20 cellular contexts compared by ENCODE assay signal in genomic region chr6:107355659-107356058, GRCh38.
DNase-seq lines count a peak whose midpoint lies in the region; ATAC-seq and TF ChIP-seq lines count a peak whose summit lies in the region.
"Had no signal": no experiment of that assay in that cellular context is flagged by ENCODE, and none has a peak within 500 bp of the region (broad histone marks: within the 10 kb centered on the region; RNA-seq: fewer than 3 reads in every experiment).

No MANE protein-coding gene starts in this region.

- no peak overlapping the region for H2BK15ac ChIP-seq in H9 (ENCODE audit: low read depth, low read length)

- no peak overlapping the region for H3K14ac ChIP-seq in H9 (ENCODE audit: insufficient read depth, low read length)

- H4K91ac ChIP-seq in H9 (ENCODE audit: insufficient read length, low read depth, low read length) = no peak overlapping the region

- ATAC-seq in heart right ventricle = peak; percentile 46 to 88 (median 66)
- ATAC-seq in right cardiac atrium = no peak
- ATAC-seq in GM21723 (IDR thresholded peaks at IDR 0.05; ENCODE audit: unreplicated experiment) = no peak
- no peak for ATAC-seq in GM21576 (IDR thresholded peaks at IDR 0.05; ENCODE audit: unreplicated experiment)
- ATAC-seq: HepG2 had no signal

- H3K4me1 ChIP-seq in H9 (ENCODE audit: insufficient read depth, low read length) (no peaks in the 10 kb centered on the region), heart right ventricle (peaks cover 0 to 28% (median 12%) of the 10 kb centered on the region in 9 donors), right cardiac atrium (ENCODE audit: control insufficient read depth, insufficient read depth, low read length) (no peaks in the 10 kb centered on the region)
- H3K4me1 ChIP-seq: BE2C had no signal

- H3K4me3 Mint-ChIP-seq in H9 = no peak overlapping the region
- H3K4me3 Mint-ChIP-seq: CD4-positive, CD25-positive, alpha-beta regulatory T cell; CD8-positive, alpha-beta memory T cell; IgD-negative memory B cell had no signal

- no peaks in the 10 kb centered on the region for H3K79me1 ChIP-seq in H9 (ENCODE audit: insufficient read depth, low read depth, low read length, poor library complexity, severe bottlenecking)

- no peak overlapping the region for H4K8ac ChIP-seq in H9 (replicated peaks; ENCODE audit: insufficient read length, low read depth, low read length)

- H3K36me3 ChIP-seq in heart right ventricle = no peaks in the 10 kb centered on the region
- H3K36me3 ChIP-seq: BE2C had no signal

- H3K4me3 ChIP-seq in heart right ventricle (no peak overlapping the region), right cardiac atrium (ENCODE audit: low read length) (no peak overlapping the region)

- intact Hi-C loops in heart right ventricle (cut with DNase I) (no loop called here), right cardiac atrium (cut with DNase I) (no loop called here)

- H4K20me1 ChIP-seq in H9 (ENCODE audit: control insufficient read depth, insufficient read depth, insufficient read length) = no peaks in the 10 kb centered on the region

- TF ChIP-seq CTCF in H9 (conservative IDR thresholded peaks at IDR 0.05) (no peak), heart right ventricle (IDR thresholded peaks at IDR 0.05) (no peak)

- no peak overlapping the region for H3K27ac Mint-ChIP-seq in H9
- H3K27ac Mint-ChIP-seq: CD4-positive, CD25-positive, alpha-beta regulatory T cell; IgD-negative memory B cell had no signal

- H3K27me3 ChIP-seq in H9 (ENCODE audit: insufficient read depth, low read length) (no peaks in the 10 kb centered on the region), heart right ventricle (no peaks in the 10 kb centered on the region), right cardiac atrium (ENCODE audit: control insufficient read depth, insufficient read depth) (no peaks in the 10 kb centered on the region)
- H3K27me3 ChIP-seq: BE2C had no signal

- no peak overlapping the region for H3K18ac ChIP-seq in H9 (ENCODE audit: insufficient read length, low read depth, low read length)

- H3K27ac ChIP-seq in H9 (ENCODE audit: insufficient read length, low read depth, low read length) (no peak overlapping the region), heart right ventricle (peak overlapping the region in 2 of 10 donors; percentile 28 to 45), right cardiac atrium (ENCODE audit: low read length) (no peak overlapping the region)

- DNase-seq in H9 = no peak
- peak in 1 of 2 donors; percentile 43 for DNase-seq in heart right ventricle
- DNase-seq in right cardiac atrium = peak in 2 of 3 donors; percentile 49 to 50
- DNase-seq in GM19238 (ENCODE audit: insufficient read length, low spot score) = no peak
- DNase-seq: ACHN; BE2C; C1 segment of cervical spinal cord; CD4-positive, CD25-positive, alpha-beta regulatory T cell; CD8-positive, alpha-beta memory T cell; COR-L47; DMS 273 treated with DMSO at 0.1 percent for 48 hours; DMS53; DND-41; EL; GOT3; H7 had no signal

- no peaks in the 10 kb centered on the region for H3K4me1 Mint-ChIP-seq in H9

- no peak overlapping the region for H3K23ac ChIP-seq in H9 (ENCODE audit: insufficient read length, low read depth, low read length)

- no peaks in the 10 kb centered on the region for H3K27me3 Mint-ChIP-seq in H9 (ENCODE audit: low read depth)
- H3K27me3 Mint-ChIP-seq: CD4-positive, CD25-positive, alpha-beta regulatory T cell; CD8-positive, alpha-beta memory T cell; IgD-negative memory B cell had no signal

- no peak overlapping the region for H2BK5ac ChIP-seq in H9 (ENCODE audit: insufficient read length, low read length)

- no peaks in the 10 kb centered on the region for H3K9me3 ChIP-seq in H9 (ENCODE audit: control insufficient read depth, low read depth, low read length)
- H3K9me3 ChIP-seq in heart right ventricle = no peaks in the 10 kb centered on the region
- H3K9me3 ChIP-seq in right cardiac atrium (ENCODE audit: control insufficient read depth, low read length) = no peaks in the 10 kb centered on the region
- H3K9me3 ChIP-seq: BE2C had no signal

- H3K79me2 ChIP-seq in H9 (ENCODE audit: insufficient read depth, low read length) = no peaks in the 10 kb centered on the region

- WGBS in H9 (ENCODE audit: extremely low coverage, insufficient read length, low lambda C conversion rate) = no CpG with 5 or more reads among the region's 3 CpGs
- 51 to 72% methylated on average over 3 of the region's 3 CpGs for WGBS in heart right ventricle, 2 donors
- 63% methylated on average over 3 of the region's 3 CpGs for WGBS in right cardiac atrium

- H2BK120ac ChIP-seq in H9 (ENCODE audit: low read depth, low read length, poor library complexity, severe bottlenecking) = no peak overlapping the region

- H3K4ac ChIP-seq in H9 (ENCODE audit: low read depth, low read length) = no peak overlapping the region

- no peak overlapping the region for H2AK5ac ChIP-seq in H9 (ENCODE audit: insufficient read length, low read length)

- no peak overlapping the region for H3K56ac ChIP-seq in H9 (ENCODE audit: insufficient read length, low read depth, low read length)

- no peak overlapping the region for H2BK12ac ChIP-seq in H9 (ENCODE audit: insufficient read length, low read depth, low read length)

- no peak overlapping the region for H2AFZ ChIP-seq in H9 (ENCODE audit: low read length)

- H3K9me3 Mint-ChIP-seq in H9 = no peaks in the 10 kb centered on the region
- H3K9me3 Mint-ChIP-seq: CD4-positive, CD25-positive, alpha-beta regulatory T cell; CD8-positive, alpha-beta memory T cell; IgD-negative memory B cell had no signal

- H3K9ac ChIP-seq in H9 (ENCODE audit: extremely low read depth, insufficient read length, low read length) = no peak overlapping the region

- no peak overlapping the region for H3K4me2 ChIP-seq in H9 (ENCODE audit: insufficient read depth, insufficient read length, low read length)

- peak overlapping the region; percentile 53 for H3T11ph ChIP-seq in H9 (ENCODE audit: low read length)

- no peaks in the 10 kb centered on the region for H3K36me3 Mint-ChIP-seq in H9 (ENCODE audit: insufficient read depth in 1 of 3, low read depth in 3 of 3)
- H3K36me3 Mint-ChIP-seq: CD4-positive, CD25-positive, alpha-beta regulatory T cell had no signal

- no peak overlapping the region for H4K5ac ChIP-seq in H9 (ENCODE audit: insufficient read length, low read depth, low read length)

- no peak overlapping the region for H2BK20ac ChIP-seq in H9 (ENCODE audit: low read depth, low read length, poor library complexity, severe bottlenecking)

- H3K23me2 ChIP-seq in H9 (ENCODE audit: insufficient read length, low read depth, low read length, poor library complexity, severe bottlenecking) = no peaks in the 10 kb centered on the region

Comparison
In these comparisons a context has a peak if more than half of its experiments do, and no peak if none do; other contexts are left out.
1. ATAC-seq: peak in heart right ventricle (8 of 8); none in right cardiac atrium (0 of 2), GM21723 (single experiment) and GM21576 (single experiment).
2. DNase-seq: peak in right cardiac atrium (2 of 3); none in H9 (single experiment) and GM19238 (single experiment).